Comparison of ENCODE assay signal across 11 cellular contexts in the genomic region with DNA sequence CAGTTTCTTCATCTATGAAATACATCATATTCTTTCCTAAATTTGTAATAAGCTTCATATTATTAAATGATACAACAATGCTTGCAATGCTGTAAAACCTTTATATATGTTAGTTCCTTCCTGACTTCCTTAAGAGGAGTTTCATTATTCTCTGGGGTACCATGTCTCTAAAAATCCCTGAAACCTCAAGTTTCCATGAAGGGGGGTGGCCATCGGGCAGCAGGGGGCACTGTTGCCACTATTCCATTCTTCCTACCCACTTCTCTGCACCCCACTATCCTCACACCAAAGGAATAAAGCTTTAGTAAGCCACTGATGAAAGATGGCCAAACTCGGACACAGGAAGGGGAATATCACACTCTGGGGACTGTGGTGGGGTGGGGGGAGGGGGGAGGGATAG. TPM values are rescaled to one million over a fixed set of nuclear protein-coding genes. Genes with fewer than 3 reads are reported as not detected.
DNase-seq lines count a peak whose midpoint lies in the region; ATAC-seq and TF ChIP-seq lines count a peak whose summit lies in the region.
"Had no signal": no experiment of that assay in that cellular context is flagged by ENCODE, and none has a peak within 500 bp of the region (broad histone marks: within the 10 kb centered on the region; RNA-seq: fewer than 3 reads in every experiment).

No MANE protein-coding gene starts in this region.

- H3K4me1 ChIP-seq in OCI-LY1 (ENCODE audit: insufficient read depth, low read length, severe bottlenecking): no peaks in the 10 kb centered on the region

- no peak overlapping the region for H2AFZ ChIP-seq in OCI-LY1 (ENCODE audit: low read length)

- H3K27me3 ChIP-seq in AG04450 (ENCODE audit: control insufficient read depth, insufficient read depth, low read length) (no peaks in the 10 kb centered on the region), OCI-LY1 (ENCODE audit: insufficient read depth, low read length) (no peaks in the 10 kb centered on the region)

- H3K79me2 ChIP-seq in OCI-LY1 (ENCODE audit: insufficient read depth, low read length): no peaks in the 10 kb centered on the region

- no peak overlapping the region for H3K9ac ChIP-seq in OCI-LY1 (ENCODE audit: low read length)

- H3F3A ChIP-seq in OCI-LY1 (ENCODE audit: insufficient read depth, low read length): no peaks in the 10 kb centered on the region

- H3K9me3 Mint-ChIP-seq in mesothelial cell of epicardium: no peaks in the 10 kb centered on the region
- no peaks in the 10 kb centered on the region for H3K9me3 Mint-ChIP-seq in activated CD4-positive, alpha-beta memory T cell treated with anti-CD3 and anti-CD28 coated beads for 36 hours

- DNase-seq in AG04450 (ENCODE audit: low read depth, low spot score) (no peak), epithelial cell of esophagus (ENCODE audit: low read depth) (no peak), mesothelial cell of epicardium (ENCODE audit: low spot score in 2 of 2, unreplicated experiment in 2 of 2) (no peak), NOMO-1 treated with DMSO at 0.1 percent for 48 hours (lab: John Stamatoyannopoulos, UW; ENCODE audit: unreplicated experiment) (no peak)
- no peak for DNase-seq in activated CD4-positive, alpha-beta memory T cell treated with anti-CD3 and anti-CD28 coated beads for 36 hours
- DNase-seq: cerebellar nuclear complex, NCI-H1930 had no signal

- CTCF ChIA-PET in AG04450 (lab: Charles Lee): interaction anchor here (0.8 to 1.4 kb wide), 7 partner anchors 14 to 304 kb away, joined by 3 to 11 read pairs (median 4); no protein-coding TSS in a partner anchor
- CTCF ChIA-PET in activated CD4-positive, alpha-beta memory T cell treated with anti-CD3 and anti-CD28 coated beads for 36 hours (lab: Charles Lee): no interaction called here

- no peak overlapping the region for H3K27ac ChIP-seq in AG04450 (ENCODE audit: low read depth, low read length)
- no peak overlapping the region for H3K27ac ChIP-seq in OCI-LY1 (ENCODE audit: low read depth, low read length, poor library complexity, severe bottlenecking)
- H3K27ac ChIP-seq: SK-N-MC had no signal

- no peaks in the 10 kb centered on the region for H3K9me2 ChIP-seq in OCI-LY1 (ENCODE audit: low read depth, low read length)

- intact Hi-C loops in activated CD4-positive, alpha-beta memory T cell treated with anti-CD3 and anti-CD28 coated beads for 36 hours (cut with micrococcal nuclease): no loop called here

- H3K4me3 Mint-ChIP-seq in mesothelial cell of epicardium: no peak overlapping the region
- H3K4me3 Mint-ChIP-seq in activated CD4-positive, alpha-beta memory T cell treated with anti-CD3 and anti-CD28 coated beads for 36 hours: no peak overlapping the region

- no peaks in the 10 kb centered on the region for H3K9me3 ChIP-seq in AG04450 (ENCODE audit: control insufficient read depth, insufficient read depth, low read length)
- H3K9me3 ChIP-seq in OCI-LY1 (ENCODE audit: low read length): no peaks in the 10 kb centered on the region

- H3K36me3 Mint-ChIP-seq in mesothelial cell of epicardium: no peaks in the 10 kb centered on the region
- H3K36me3 Mint-ChIP-seq in activated CD4-positive, alpha-beta memory T cell treated with anti-CD3 and anti-CD28 coated beads for 36 hours: no peaks in the 10 kb centered on the region

- H3K36me3 ChIP-seq in OCI-LY1 (ENCODE audit: insufficient read depth, low read length): no peaks in the 10 kb centered on the region

- H3K27me3 Mint-ChIP-seq in mesothelial cell of epicardium (ENCODE audit: low read depth): peaks cover 1% of the 10 kb centered on the region
- H3K27me3 Mint-ChIP-seq in activated CD4-positive, alpha-beta memory T cell treated with anti-CD3 and anti-CD28 coated beads for 36 hours: peaks cover 5% of the 10 kb centered on the region

- ATAC-seq in GM19351 (IDR thresholded peaks at IDR 0.05; ENCODE audit: unreplicated experiment): no peak

- TF ChIP-seq CTCF in AG04450 (IDR thresholded peaks at IDR 0.05; ENCODE audit: low read depth, low read length) (peak; percentile 40), GM12872 (IDR thresholded peaks at IDR 0.05; ENCODE audit: insufficient read depth, low read depth, low read length) (peak; percentile 48), OCI-LY1 (IDR thresholded peaks at IDR 0.05; ENCODE audit: low read length) (peak; percentile 45), epithelial cell of esophagus (IDR thresholded peaks at IDR 0.05; ENCODE audit: insufficient read depth, low read depth, low read length, missing control alignments) (peak; percentile 13), mesothelial cell of epicardium (IDR thresholded peaks at IDR 0.05; ENCODE audit: unreplicated experiment) (no peak)

- H3K27ac Mint-ChIP-seq in mesothelial cell of epicardium: no peak overlapping the region
- no peak overlapping the region for H3K27ac Mint-ChIP-seq in activated CD4-positive, alpha-beta memory T cell treated with anti-CD3 and anti-CD28 coated beads for 36 hours

- POLR2A ChIA-PET in AG04450 (lab: Yijun Ruan, JAX): no interaction called here
- POLR2A ChIA-PET in activated CD4-positive, alpha-beta memory T cell treated with anti-CD3 and anti-CD28 coated beads for 36 hours (lab: Charles Lee): no interaction called here

- peaks cover 31% of the 10 kb centered on the region for H3K4me1 Mint-ChIP-seq in mesothelial cell of epicardium
- no peaks in the 10 kb centered on the region for H3K4me1 Mint-ChIP-seq in activated CD4-positive, alpha-beta memory T cell treated with anti-CD3 and anti-CD28 coated beads for 36 hours (ENCODE audit: low read depth)

- no peak overlapping the region for H3K4me2 ChIP-seq in OCI-LY1 (ENCODE audit: low read length)

- H3K4me3 ChIP-seq in AG04450 (ENCODE audit: low read depth, low read length) (no peak overlapping the region), OCI-LY1 (ENCODE audit: low read depth, low read length, poor library complexity, severe bottlenecking) (no peak overlapping the region), epithelial cell of esophagus (ENCODE audit: low read length) (no peak overlapping the region)
- H3K4me3 ChIP-seq: SK-N-MC had no signal

- no peaks in the 10 kb centered on the region for H4K20me1 ChIP-seq in OCI-LY1 (ENCODE audit: insufficient read depth, low read length)

RNA-seq across cellular contexts. Expression of a gene that starts 9.0 kb away (rescaled TPM):
- polyA plus RNA-seq in AG04450 (2011; rRNA removed): not detected in 2 replicates
- not detected in 2 replicates for polyA minus RNA-seq in AG04450 (2011; rRNA and poly(A)+ RNA removed)
- not detected in 3 replicates for total RNA-seq in mesothelial cell of epicardium
- total RNA-seq in activated CD4-positive, alpha-beta memory T cell treated with anti-CD3 and anti-CD28 coated beads for 36 hours: not detected
